ENCODE assay signal across 1 cellular context in genomic region chr10:4083509-4084003, GRCh38.
TF ChIP-seq lines count a peak whose summit lies in the region.

No MANE protein-coding gene starts in this region.

TF ChIP-seq in HepG2, 621 proteins besides CTCF, POLR2A, EP300 and RAD21 (continued from another document):
- TF ChIP-seq KIAA2018 (CRISPR knock-in tag; IDR thresholded peaks at IDR 0.05; ENCODE audit: borderline replicate concordance) = no peak
